Comparison of ENCODE assay signal across 18 cellular contexts in the genomic region with DNA sequence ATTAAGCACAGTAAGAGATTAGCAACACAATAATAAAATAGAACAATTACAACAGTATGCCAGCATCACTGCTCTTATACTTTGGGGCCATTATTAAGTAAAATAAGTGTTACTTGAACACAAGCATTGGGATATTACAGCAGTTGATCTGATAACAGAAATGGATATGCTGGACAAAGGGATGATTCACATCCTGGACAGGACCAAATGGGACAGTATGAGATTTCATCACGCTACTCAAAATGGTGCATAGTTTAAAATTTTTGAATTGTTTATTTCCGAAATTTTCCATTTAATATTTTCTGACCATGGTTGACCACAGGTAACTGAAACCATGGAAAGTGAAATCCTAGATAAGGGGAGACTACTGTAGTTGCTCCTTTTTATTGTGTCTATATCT.
A peak's percentile ranks its signal among the peaks of the same experiment; 100 is the strongest.
DNase-seq lines count a peak whose midpoint lies in the region; ATAC-seq and TF ChIP-seq lines count a peak whose summit lies in the region.
"Had no signal": no experiment of that assay in that cellular context is flagged by ENCODE, and none has a peak within 500 bp of the region (broad histone marks: within the 10 kb centered on the region; RNA-seq: fewer than 3 reads in every experiment).

No MANE protein-coding gene starts in this region.

- no peak overlapping the region for H3K27ac ChIP-seq in effector memory CD4-positive, alpha-beta T cell (ENCODE audit: insufficient read depth, low read length, poor library complexity, severe bottlenecking)

- H3K27me3 ChIP-seq in effector memory CD4-positive, alpha-beta T cell (replicated peaks; ENCODE audit: control insufficient read depth, insufficient read depth, low read length, poor library complexity, severe bottlenecking): no peaks in the 10 kb centered on the region

- peaks cover 8% of the 10 kb centered on the region for H3K36me3 ChIP-seq in effector memory CD4-positive, alpha-beta T cell (ENCODE audit: control insufficient read depth, insufficient read depth, low read length)

- no peak overlapping the region for H3K4me3 Mint-ChIP-seq in activated naive CD4-positive, alpha-beta T cell treated with anti-CD3 and anti-CD28 coated beads, Interleukin-2, amount 10 ng/mL, durations not matched to agents 7 days and 5 days
- H3K4me3 Mint-ChIP-seq: CD4-positive, alpha-beta T cell had no signal

- H3K36me3 Mint-ChIP-seq in activated naive CD4-positive, alpha-beta T cell treated with anti-CD3 and anti-CD28 coated beads, Interleukin-2, amount 10 ng/mL, durations not matched to agents 7 days and 5 days: peaks cover 21% of the 10 kb centered on the region

- no peak overlapping the region for H3K4me3 ChIP-seq in cardiac fibroblast (replicated peaks in 1 of 2; ENCODE audit: low read depth in 2 of 2, low read length in 2 of 2)
- H3K4me3 ChIP-seq in effector memory CD4-positive, alpha-beta T cell (ENCODE audit: insufficient read depth, low read depth, low read length, poor library complexity, severe bottlenecking): no peak overlapping the region

- DNase-seq in Daoy (ENCODE audit: low read depth) (peak; percentile 9), LHCN-M2 (ENCODE audit: low read depth) (peak; percentile 46), cardiac fibroblast (ENCODE audit: low read depth in 2 of 2) (peak; percentile 23 to 71), iris pigment epithelial cell (ENCODE audit: low read depth) (peak; percentile 76), NCI-H748 (lab: John Stamatoyannopoulos, UW; ENCODE audit: unreplicated experiment) (no peak)
- no peak for DNase-seq in activated naive CD4-positive, alpha-beta T cell treated with anti-CD3 and anti-CD28 coated beads, Interleukin-2, amount 10 ng/mL, durations not matched to agents 7 days and 5 days
- DNase-seq in effector memory CD4-positive, alpha-beta T cell: no peak
- DNase-seq: AML-193; Calu3; CD4-positive, alpha-beta T cell; DMS79; Karpas-422; NCI-H1417; NCI-H1930; NCI-H2171 treated with DMSO at 0.1 percent for 48 hours; NCI-H82 had no signal

- no peaks in the 10 kb centered on the region for H3K4me1 Mint-ChIP-seq in activated naive CD4-positive, alpha-beta T cell treated with anti-CD3 and anti-CD28 coated beads, Interleukin-2, amount 10 ng/mL, durations not matched to agents 7 days and 5 days

- no peaks in the 10 kb centered on the region for H3K9me3 Mint-ChIP-seq in activated naive CD4-positive, alpha-beta T cell treated with anti-CD3 and anti-CD28 coated beads, Interleukin-2, amount 10 ng/mL, durations not matched to agents 7 days and 5 days
- H3K9me3 Mint-ChIP-seq: CD4-positive, alpha-beta T cell had no signal

- ATAC-seq in GM19463 (IDR thresholded peaks at IDR 0.05; ENCODE audit: unreplicated experiment): no peak
- ATAC-seq: HepG2 had no signal

- H3K4me1 ChIP-seq in effector memory CD4-positive, alpha-beta T cell (ENCODE audit: control insufficient read depth, insufficient read depth, low read length, poor library complexity, severe bottlenecking): no peaks in the 10 kb centered on the region

- no peak for TF ChIP-seq CTCF in cardiac fibroblast (IDR thresholded peaks at IDR 0.05; ENCODE audit: low read depth, low read length)

- H3K27me3 Mint-ChIP-seq in activated naive CD4-positive, alpha-beta T cell treated with anti-CD3 and anti-CD28 coated beads, Interleukin-2, amount 10 ng/mL, durations not matched to agents 7 days and 5 days: no peaks in the 10 kb centered on the region
- H3K27me3 Mint-ChIP-seq: CD4-positive, alpha-beta T cell had no signal

- CTCF ChIA-PET in activated naive CD4-positive, alpha-beta T cell treated with anti-CD3 and anti-CD28 coated beads, Interleukin-2, amount 10 ng/mL, durations not matched to agents 7 days and 5 days (lab: Charles Lee): interaction anchor here (1.2 kb wide), 1 partner anchor 37 kb away, joined by 3 read pairs; no protein-coding TSS in a partner anchor

- H3K27ac Mint-ChIP-seq in activated naive CD4-positive, alpha-beta T cell treated with anti-CD3 and anti-CD28 coated beads, Interleukin-2, amount 10 ng/mL, durations not matched to agents 7 days and 5 days: no peak overlapping the region
- H3K27ac Mint-ChIP-seq: CD4-positive, alpha-beta T cell had no signal

- H3K9me3 ChIP-seq in effector memory CD4-positive, alpha-beta T cell (ENCODE audit: control insufficient read depth, low read length): no peaks in the 10 kb centered on the region

Comparison
In these comparisons a context has a peak if more than half of its experiments do, and no peak if none do; other contexts are left out.
1. DNase-seq: peak in Daoy (single experiment), LHCN-M2 (single experiment), cardiac fibroblast (2 of 2) and iris pigment epithelial cell (single experiment); none in NCI-H748 (single experiment), activated naive CD4-positive, alpha-beta T cell treated with anti-CD3 and anti-CD28 coated beads, Interleukin-2, amount 10 ng/mL, durations not matched to agents 7 days and 5 days (single experiment) and effector memory CD4-positive, alpha-beta T cell (0 of 3).